In genomic region chr9:134686896-134687295, GRCh38 we compare ENCODE assay signal across 17 cellular contexts. TPM values are rescaled to one million over a fixed set of nuclear protein-coding genes. Genes with fewer than 3 reads are reported as not detected.
DNase-seq lines count a peak whose midpoint lies in the region; ATAC-seq, FAIRE-seq and TF ChIP-seq lines count a peak whose summit lies in the region.
"Had no signal": no experiment of that assay in that cellular context is flagged by ENCODE, and none has a peak within 500 bp of the region (broad histone marks: within the 10 kb centered on the region; RNA-seq: fewer than 3 reads in every experiment).

No MANE protein-coding gene starts in this region.

- POLR2A ChIA-PET in HepG2 (lab: Yijun Ruan, JAX) = no interaction called here

- H3K4me1 ChIP-seq in right lobe of liver = no peaks in the 10 kb centered on the region
- no peaks in the 10 kb centered on the region for H3K4me1 ChIP-seq in HepG2 (ENCODE audit: insufficient read depth, low read length)
- no peaks in the 10 kb centered on the region for H3K4me1 ChIP-seq in left lung
- peaks cover 4% of the 10 kb centered on the region for H3K4me1 ChIP-seq in osteoblast (ENCODE audit: insufficient read depth, low read length)
- peaks cover 0 to 48% (median 20%) of the 10 kb centered on the region in 6 donors for H3K4me1 ChIP-seq in spleen
- peaks cover 0 to 53% (median 9%) of the 10 kb centered on the region in 4 donors for H3K4me1 ChIP-seq in tibial nerve

- H3K27me3 ChIP-seq in right lobe of liver = no peaks in the 10 kb centered on the region
- H3K27me3 ChIP-seq in HepG2 (ENCODE audit: control insufficient read depth in 1 of 2, insufficient read depth in 2 of 2, low read length in 2 of 2) = peaks cover 2 to 46% of the 10 kb centered on the region in 2 experiments; a peak in 4 of 5 replicates
- H3K27me3 ChIP-seq in left lung = no peaks in the 10 kb centered on the region
- no peaks in the 10 kb centered on the region for H3K27me3 ChIP-seq in osteoblast (ENCODE audit: insufficient read depth, low read length)
- no peaks in the 10 kb centered on the region for H3K27me3 ChIP-seq in spleen (replicated peaks in 1 of 7)
- H3K27me3 ChIP-seq in tibial nerve = no peaks in the 10 kb centered on the region
- H3K27me3 ChIP-seq: BLaER1 had no signal

- no peak for TF ChIP-seq RAD21 in HepG2 (CRISPR knock-in tag; IDR thresholded peaks at IDR 0.05)

- no TSS peak for BruUV-seq in HepG2 (replicated peaks; lab: Mats Ljungman, UMichigan)

- DNase-seq in right lobe of liver = peak in 2 of 3 donors; percentile 10 to 46
- no peak for DNase-seq in HepG2 (ENCODE audit: low spot score)
- peak; percentile 22 to 45 for DNase-seq in left lung
- DNase-seq in osteoblast (ENCODE audit: insufficient read length, low spot score, missing footprints) = peak; percentile 52
- peak; percentile 46 for DNase-seq in spleen
- no peak for DNase-seq in tibial nerve (ENCODE audit: low spot score in 2 of 2)
- no peak for DNase-seq in NCI-H146 treated with DMSO at 0.1 percent for 48 hours (lab: John Stamatoyannopoulos, UW; ENCODE audit: unreplicated experiment)
- DNase-seq: CD4-positive, CD25-positive, alpha-beta regulatory T cell; DMS53; GF-D8; HCEC 1CT; HFFc6 had no signal

- TF ChIP-seq POLR2A in right lobe of liver (IDR thresholded peaks at IDR 0.05) (no peak), HepG2 (IDR thresholded peaks at IDR 0.05; ENCODE audit: insufficient read depth in 1 of 2, low read depth in 2 of 2, low read length in 2 of 2) (no peak), spleen (IDR thresholded peaks at IDR 0.05) (no peak), tibial nerve (IDR thresholded peaks at IDR 0.05) (no peak)

- H3K4me3 ChIP-seq in right lobe of liver (no peak overlapping the region), HepG2 (replicated peaks in 1 of 3; ENCODE audit: insufficient read depth in 1 of 3, low read depth in 2 of 3, low read length in 3 of 3) (no peak overlapping the region), left lung (no peak overlapping the region), osteoblast (ENCODE audit: insufficient read depth, low read length) (no peak overlapping the region), spleen (no peak overlapping the region), tibial nerve (no peak overlapping the region)
- H3K4me3 ChIP-seq: A549, BLaER1 had no signal

- CTCF ChIA-PET in HepG2 (lab: Yijun Ruan, JAX; ENCODE audit: low intra/inter-chr PET ratio, low total read pairs) = no interaction called here

- H3K27ac ChIP-seq in right lobe of liver (no peak overlapping the region), HepG2 (ENCODE audit: extremely low read length, insufficient read depth, low read length) (no peak overlapping the region), left lung (no peak overlapping the region), osteoblast (ENCODE audit: low read depth, low read length) (no peak overlapping the region), spleen (no peak overlapping the region), tibial nerve (no peak overlapping the region)
- H3K27ac ChIP-seq: A549, BLaER1, HL-60 had no signal

- H3K4me2 ChIP-seq in HepG2 (ENCODE audit: low read depth, low read length) = no peak overlapping the region
- H3K4me2 ChIP-seq in osteoblast (ENCODE audit: insufficient read depth, low read length) = no peak overlapping the region
- H3K4me2 ChIP-seq: A549, BLaER1 had no signal

- H4K20me1 ChIP-seq in HepG2 (ENCODE audit: insufficient read depth, low read length) (no peaks in the 10 kb centered on the region; the same call in 1 of the 2 replicates), osteoblast (ENCODE audit: insufficient read depth, low read length) (peaks cover 100% of the 10 kb centered on the region)

- TF ChIP-seq EP300 in HepG2 (IDR thresholded peaks at IDR 0.05; ENCODE audit: low read depth in 2 of 2, low read length in 2 of 2) (no peak), HepG2 (CRISPR knock-in tag; IDR thresholded peaks at IDR 0.05; ENCODE audit: borderline replicate concordance) (no peak), tibial nerve (IDR thresholded peaks at IDR 0.05) (no peak)

- no peak for ATAC-seq in right lobe of liver
- ATAC-seq in HepG2 = no peak
- no peak for ATAC-seq in left lung
- ATAC-seq in HG02642 (IDR thresholded peaks at IDR 0.05; ENCODE audit: poor library complexity, unreplicated experiment) = no peak
- ATAC-seq: A549 had no signal

- H3K9me3 ChIP-seq in right lobe of liver (no peaks in the 10 kb centered on the region), HepG2 (ENCODE audit: low read length) (peaks cover 10% of the 10 kb centered on the region), left lung (no peaks in the 10 kb centered on the region), osteoblast (ENCODE audit: low read depth, low read length) (no peaks in the 10 kb centered on the region), spleen (no peaks in the 10 kb centered on the region), tibial nerve (no peaks in the 10 kb centered on the region)
- H3K9me3 ChIP-seq: A549 had no signal

- WGBS in right lobe of liver (ENCODE audit: insufficient coverage, low coverage, low lambda C conversion rate, missing lambda C conversion rate) = 50% methylated on average over 1 of the region's 9 CpGs
- 11% methylated on average over 2 of the region's 9 CpGs for WGBS in HepG2 (ENCODE audit: low lambda C conversion rate)
- WGBS in spleen, 5 donors = 76 to 89% (median 84%) methylated on average over 4 to 9 of the region's 9 CpGs
- 88 to 93% methylated on average over 5 to 7 of the region's 9 CpGs for WGBS in tibial nerve, 2 donors

- TF ChIP-seq CTCF in right lobe of liver (IDR thresholded peaks at IDR 0.05) = no peak
- TF ChIP-seq CTCF in HepG2 (CRISPR knock-in tag; IDR thresholded peaks at IDR 0.05) = no peak
- TF ChIP-seq CTCF in left lung (IDR thresholded peaks at IDR 0.05) = no peak
- no peak for TF ChIP-seq CTCF in osteoblast (IDR thresholded peaks at IDR 0.05; ENCODE audit: extremely low read depth, low read depth, low read length)
- TF ChIP-seq CTCF in spleen (IDR thresholded peaks at IDR 0.05 in 8 of 11, conservative IDR thresholded peaks at IDR 0.05 in 3 of 11) = no peak
- TF ChIP-seq CTCF in tibial nerve (IDR thresholded peaks at IDR 0.05) = no peak

- H3K79me2 ChIP-seq in HepG2 (ENCODE audit: insufficient read depth, low read length) (no peaks in the 10 kb centered on the region), osteoblast (ENCODE audit: insufficient read depth, low read length) (peaks cover 98% of the 10 kb centered on the region)

- no peak for FAIRE-seq in HepG2 (lab: Jason Lieb, UNC)
- FAIRE-seq: A549, GM19239 had no signal

- no peaks in the 10 kb centered on the region for H3K36me3 ChIP-seq in right lobe of liver
- no peaks in the 10 kb centered on the region for H3K36me3 ChIP-seq in HepG2 (replicated peaks in 1 of 2; ENCODE audit: control insufficient read depth in 1 of 2, insufficient read depth in 2 of 2, low read length in 2 of 2)
- no peaks in the 10 kb centered on the region for H3K36me3 ChIP-seq in left lung
- peaks cover 44% of the 10 kb centered on the region for H3K36me3 ChIP-seq in osteoblast (ENCODE audit: insufficient read depth, low read length)
- no peaks in the 10 kb centered on the region for H3K36me3 ChIP-seq in spleen
- H3K36me3 ChIP-seq in tibial nerve = peaks cover 0 to 11% (median 0%) of the 10 kb centered on the region in 3 donors

- H2AFZ ChIP-seq in HepG2 (ENCODE audit: low read length) (no peak overlapping the region), osteoblast (ENCODE audit: low read length) (no peak overlapping the region)

- intact Hi-C loops in right lobe of liver (cut with DNase I) (no loop called here), HepG2 (cut with micrococcal nuclease; ENCODE audit: unreplicated experiment) (no loop called here), left lung (cut with DNase I) (no loop called here), spleen (cut with DNase I; ENCODE audit: low total_unique reads) (no loop called here)

- H3K9ac ChIP-seq in HepG2 (ENCODE audit: insufficient read depth, low read depth, low read length) = no peak overlapping the region
- H3K9ac ChIP-seq: BLaER1 had no signal

- in situ Hi-C loops in HepG2 (cut with HindIII; ENCODE audit: extremely low pct_ligation_motif_present, low pct_unique_long_range_greater_than_20kb) = no loop called here

TF ChIP-seq in HepG2, 621 proteins besides CTCF, POLR2A, EP300 and RAD21 (continues in another document):
- TF ChIP-seq ZNF580 (CRISPR knock-in tag; IDR thresholded peaks at IDR 0.05; ENCODE audit: borderline replicate concordance, low read depth) = no peak
- TF ChIP-seq ZMYM2 (CRISPR knock-in tag; IDR thresholded peaks at IDR 0.05) = no peak

RNA-seq across cellular contexts. Expression of gene COL5A1, which starts 45.3 kb away (rescaled TPM):
- total RNA-seq in right lobe of liver = 10 to 100 TPM in 2 of 6 experiments, 1 to 10 TPM in 4; 1.5 to 17.0 (median 7.7) TPM
- not detected in 2 replicates for total RNA-seq in HepG2 (2016; rRNA removed; fragmentation: Illumina TruSeq; extraction: Trizol)
- not detected in 2 replicates for total RNA-seq in HepG2 (2016; cell fraction: cytosol; rRNA removed; fragmentation: Illumina TruSeq; extraction: Trizol; ENCODE audit: low read depth)
- total RNA-seq in HepG2 (2016; cell fraction: insoluble cytoplasmic fraction; rRNA removed; fragmentation: Illumina TruSeq; extraction: Trizol) = not detected in 2 replicates
- not detected in 2 replicates for total RNA-seq in HepG2 (2016; cell fraction: membrane; rRNA removed; fragmentation: Illumina TruSeq; extraction: Trizol)
- not detected in 2 replicates for total RNA-seq in HepG2 (2016; cell fraction: nucleus; rRNA removed; fragmentation: Illumina TruSeq; extraction: Trizol)
- under 0.01 TPM in 1 of 2 replicates, not detected in the other for polyA plus RNA-seq in HepG2 (2011; rRNA removed)
- under 0.01 TPM in 1 of 2 replicates, not detected in the other for polyA plus RNA-seq in HepG2 (2011; cell fraction: cytosol; rRNA removed)
- polyA plus RNA-seq in HepG2 (2011; cell fraction: nucleus; rRNA removed) = 0.07 and 0.08 TPM in 2 replicates
- not detected in 2 replicates for polyA plus RNA-seq in HepG2 (2012)
- not detected in 2 replicates for polyA plus RNA-seq in HepG2 (2016; cell fraction: cytosol; fragmentation: Illumina TruSeq; extraction: Trizol; ENCODE audit: low read depth)
- polyA plus RNA-seq in HepG2 (2016; cell fraction: insoluble cytoplasmic fraction; fragmentation: Illumina TruSeq; extraction: Trizol; ENCODE audit: low read depth) = not detected in 2 replicates
- not detected in 2 replicates for polyA plus RNA-seq in HepG2 (2016; cell fraction: membrane; fragmentation: Illumina TruSeq; extraction: Trizol; ENCODE audit: low read depth)
- polyA plus RNA-seq in HepG2 (2016; cell fraction: nucleus; fragmentation: Illumina TruSeq; extraction: Trizol; ENCODE audit: insufficient read depth, low read depth) = 0.19 TPM in 1 of 2 replicates, not detected in the other
- polyA minus RNA-seq in HepG2 (2011; rRNA and poly(A)+ RNA removed; ENCODE audit: low replicate concordance) = 0.04 and 20.3 TPM in 2 replicates
- 0.20 TPM in 1 of 2 replicates, not detected in the other for polyA minus RNA-seq in HepG2 (2011; cell fraction: cytosol; rRNA and poly(A)+ RNA removed)
- polyA minus RNA-seq in HepG2 (2011; cell fraction: nucleus; rRNA and poly(A)+ RNA removed) = not detected in 2 replicates
- 100 to 1,000 TPM; 205 to 357 TPM for total RNA-seq in left lung
- total RNA-seq in osteoblast = 571 and 801 TPM in 2 replicates
- total RNA-seq in spleen = 10 to 100 TPM; 14.6 to 50.6 (median 28.9) TPM
- 10 to 100 TPM in 1 of 3 donors, 1 to 10 TPM in 2; 2.6 to 12.2 (median 3.1) TPM for polyA plus RNA-seq in spleen
- 10 to 100 TPM; 51.9 to 78.3 (median 62.4) TPM for total RNA-seq in tibial nerve

Comparison
In these comparisons a context has a peak if more than half of its experiments do, and no peak if none do; other contexts are left out.
1. DNase-seq: peak in right lobe of liver (2 of 3), left lung (2 of 2), osteoblast (single experiment) and spleen (single experiment); none in HepG2 (single experiment), tibial nerve (0 of 2) and NCI-H146 treated with DMSO at 0.1 percent for 48 hours (single experiment).